In genomic region chr12:121783771-121784170, GRCh38 we compare ENCODE assay signal across 8 cellular contexts. TPM values are rescaled to one million over a fixed set of nuclear protein-coding genes. Genes with fewer than 3 reads are reported as not detected.
DNase-seq lines count a peak whose midpoint lies in the region; ATAC-seq, FAIRE-seq and TF ChIP-seq lines count a peak whose summit lies in the region.
"Had no signal": no experiment of that assay in that cellular context is flagged by ENCODE, and none has a peak within 500 bp of the region (broad histone marks: within the 10 kb centered on the region; RNA-seq: fewer than 3 reads in every experiment).

No MANE protein-coding gene starts in this region.

- H3K4me1 Mint-ChIP-seq in Calu3 (ENCODE audit: low read depth, unreplicated experiment): peaks cover 51% of the 10 kb centered on the region
- peaks cover 35 to 82% (median 68%) of the 10 kb centered on the region in 4 donors for H3K4me1 Mint-ChIP-seq in naive thymus-derived CD8-positive, alpha-beta T cell

- no peak for ATAC-seq in GM12878
- ATAC-seq in naive thymus-derived CD8-positive, alpha-beta T cell: no peak
- no peak for ATAC-seq in HG03565 (IDR thresholded peaks at IDR 0.05; ENCODE audit: unreplicated experiment)
- no peak for ATAC-seq in GM21528 (IDR thresholded peaks at IDR 0.05; ENCODE audit: low FRiP score, unreplicated experiment)

- CTCF ChIA-PET in Calu3 (lab: Charles Lee): interaction anchor here (0.7 to 1.7 kb wide), 4 partner anchors 10 to 383 kb away, joined by 3 to 14 read pairs (median 4); partner anchors contain the start of genes RHOF and RNF34
- CTCF ChIA-PET in GM12878 (lab: Yijun Ruan, JAX): interaction anchor here (2.6 to 16.2 kb wide), 3 partner anchors 5 to 28 kb away, joined by 8 to 492 read pairs (median 492); partner anchors contain the start of gene RHOF

- no peak for TF ChIP-seq RAD21 in GM12878 (IDR thresholded peaks at IDR 0.05; ENCODE audit: insufficient read depth, low read depth, low read length)

- no peaks in the 10 kb centered on the region for H3K9me3 ChIP-seq in GM12878 (replicated peaks; ENCODE audit: control insufficient read depth, insufficient read depth, low read length)

- no peak overlapping the region for H3K4me2 ChIP-seq in GM12878 (ENCODE audit: control insufficient read depth, insufficient read depth)

- POLR2A ChIA-PET in GM12878 (lab: Charles Lee): interaction anchor here (5.0 to 6.5 kb wide), 2 partner anchors 8 to 19 kb away, joined by 33 to 114 read pairs; partner anchors contain the start of genes RHOF and SETD1B
- POLR2A ChIA-PET in naive thymus-derived CD8-positive, alpha-beta T cell (lab: Charles Lee): interaction anchor here (0.6 to 33.2 kb wide), 7 partner anchors 9 to 972 kb away, joined by 3 to 2517 read pairs (median 3); partner anchors contain the start of genes RHOF, SETD1B and TMEM120B

- H3K9me3 Mint-ChIP-seq in Calu3 (ENCODE audit: low read depth, unreplicated experiment): no peaks in the 10 kb centered on the region
- H3K9me3 Mint-ChIP-seq in naive thymus-derived CD8-positive, alpha-beta T cell: no peaks in the 10 kb centered on the region

- H4K20me1 ChIP-seq in GM12878 (ENCODE audit: control insufficient read depth, insufficient read depth): no peaks in the 10 kb centered on the region

- no peak for TF ChIP-seq POLR2A in GM12878 (IDR thresholded peaks at IDR 0.05; ENCODE audit: low read depth, low read length)

- H3K27ac ChIP-seq in GM12878 (ENCODE audit: control insufficient read depth, insufficient read depth): peak overlapping the region; percentile 98

- FAIRE-seq in GM12878 (lab: Jason Lieb, UNC): no peak

- peaks cover 75% of the 10 kb centered on the region for H3K4me1 ChIP-seq in GM12878 (ENCODE audit: control insufficient read depth, insufficient read depth, low read length)

- H3K27ac Mint-ChIP-seq in Calu3 (ENCODE audit: unreplicated experiment): peak overlapping the region; percentile 74
- H3K27ac Mint-ChIP-seq in naive thymus-derived CD8-positive, alpha-beta T cell: peak overlapping the region; percentile 93 to 100 (median 96)

- no TSS peak for BruUV-seq in Calu3 (replicated peaks; lab: Mats Ljungman, UMichigan)
- BruUV-seq in GM12878 (replicated peaks; lab: Mats Ljungman, UMichigan): no TSS peak

- no peak for TF ChIP-seq CTCF in Calu3 (IDR thresholded peaks at IDR 0.05; ENCODE audit: unreplicated experiment)
- TF ChIP-seq CTCF in GM12878 (IDR thresholded peaks at IDR 0.05 in 2 of 3, conservative IDR thresholded peaks at IDR 0.05 in 1 of 3; ENCODE audit: control insufficient read depth in 2 of 3, extremely low read depth in 1 of 3, insufficient read depth in 1 of 3, low read depth in 3 of 3, low read length in 3 of 3): no peak

- intact Hi-C loops in Calu3 (cut with micrococcal nuclease; ENCODE audit: unreplicated experiment) (no loop called here), GM12878 (cut with micrococcal nuclease; ENCODE audit: unreplicated experiment) (no loop called here)

- SMC1A ChIA-PET in GM12878 (lab: Charles Lee; ENCODE audit: uncharacterized antibody, unreplicated experiment): interaction anchor here (0.6 to 2.2 kb wide), 4 partner anchors 10 to 635 kb away, joined by 3 to 13 read pairs (median 4); partner anchors contain the start of genes RHOF and TMEM120B

- peaks cover 64% of the 10 kb centered on the region for H3K79me2 ChIP-seq in GM12878 (ENCODE audit: control insufficient read depth, insufficient read depth, low read length)

- RAD21 ChIA-PET in GM12878 (lab: Charles Lee; ENCODE audit: unreplicated experiment): interaction anchor here (2.4 to 11.5 kb wide), 2 partner anchors 8 to 18 kb away, joined by 11 to 230 read pairs; partner anchors contain the start of gene RHOF

- H2AFZ ChIP-seq in GM12878 (ENCODE audit: control insufficient read depth, low read depth, low read length): no peak overlapping the region

- DNase-seq in Calu3: no peak
- DNase-seq in NCI-H226: peak; percentile 57
- DNase-seq in GM12878 (ENCODE audit: low read depth, low spot score): no peak
- no peak for DNase-seq in naive thymus-derived CD8-positive, alpha-beta T cell
- DNase-seq in effector CD8-positive, alpha-beta T cell (lab: John Stamatoyannopoulos, UW): no peak
- DNase-seq: NCI-H510A had no signal

- no peak overlapping the region for H3K9ac ChIP-seq in GM12878 (ENCODE audit: control insufficient read depth, insufficient read depth, low read length)

- TF ChIP-seq EP300 in GM12878 (IDR thresholded peaks at IDR 0.05; ENCODE audit: borderline replicate concordance in 1 of 2, control insufficient read depth in 1 of 2, low read depth in 2 of 2, low read length in 2 of 2): no peak

- no peaks in the 10 kb centered on the region for H3K27me3 ChIP-seq in GM12878 (replicated peaks in 1 of 2; ENCODE audit: control insufficient read depth in 2 of 2, insufficient read depth in 2 of 2, low read length in 1 of 2)

- H3K36me3 Mint-ChIP-seq in Calu3 (ENCODE audit: insufficient read depth, unreplicated experiment): peaks cover 84% of the 10 kb centered on the region
- H3K36me3 Mint-ChIP-seq in naive thymus-derived CD8-positive, alpha-beta T cell: peaks cover 0 to 52% (median 6%) of the 10 kb centered on the region in 3 donors

- in situ Hi-C loops in GM12878 (cut with MboI): no loop called here

- WGBS in GM12878 (ENCODE audit: insufficient coverage, insufficient replicate concordance, low lambda C conversion rate, missing lambda C conversion rate): 53% methylated on average over 6 of the region's 6 CpGs

- no peak overlapping the region for H3K4me3 ChIP-seq in GM12878

- H3K4me3 Mint-ChIP-seq in Calu3 (ENCODE audit: low read depth, unreplicated experiment): peak overlapping the region; percentile 30
- H3K4me3 Mint-ChIP-seq in naive thymus-derived CD8-positive, alpha-beta T cell: peak overlapping the region; percentile 63 to 88 (median 82)

- peaks cover 20 to 24% of the 10 kb centered on the region in 2 experiments for H3K36me3 ChIP-seq in GM12878 (ENCODE audit: control insufficient read depth in 2 of 2, insufficient read depth in 2 of 2, low read length in 1 of 2)

- no peaks in the 10 kb centered on the region for H3K27me3 Mint-ChIP-seq in Calu3 (ENCODE audit: unreplicated experiment)
- no peaks in the 10 kb centered on the region for H3K27me3 Mint-ChIP-seq in naive thymus-derived CD8-positive, alpha-beta T cell

TF ChIP-seq in GM12878, 131 proteins besides CTCF, POLR2A, EP300 and RAD21 (continues in another document):
- TF ChIP-seq HDAC2 (IDR thresholded peaks at IDR 0.05) (no peak), STAT3 (IDR thresholded peaks at IDR 0.05; ENCODE audit: low read depth, low read length) (no peak)

RNA-seq across cellular contexts. Expression of gene RHOF, which starts 9.7 kb away (rescaled TPM):
- total RNA-seq in Calu3 (2022) (73.9 and 121 TPM in 2 replicates), GM12878 (2014; rRNA removed) (58.0 and 58.8 TPM in 2 replicates), GM12878 (2014; rRNA removed; fragmentation: Illumina TruSeq; extraction: Trizol) (32.8 and 32.9 TPM in 2 replicates), GM12878 (2021) (72.8 and 78.7 TPM in 2 replicates)
- 111 and 129 TPM in 2 replicates for total RNA-seq in GM12878 (2013; cell fraction: nucleolus; rRNA removed)
- 11.6 TPM for polyA plus RNA-seq in GM12878 (2011; ENCODE audit: low read depth)
- polyA plus RNA-seq in GM12878 (2011; rRNA removed) (25.4 and 40.8 TPM in 2 replicates), GM12878 (2014; fragmentation: Illumina TruSeq; extraction: Trizol) (28.5 and 36.5 TPM in 2 replicates), GM12878 (2014; fragmentation: Nextera tagmentation; extraction: Ambion mirVana) (1 to 10 TPM; 6.1 to 6.4 TPM), GM12878 (2014; rRNA removed) (66.1 and 75.8 TPM in 2 replicates), GM12878 (2016; fragmentation: Nextera tagmentation; extraction: Ambion mirVana) (10 to 100 TPM; 38.9 to 40.5 TPM)
- polyA plus RNA-seq in GM12878 (2011; cell fraction: cytosol; rRNA removed): 71.0 and 80.5 TPM in 2 replicates
- 76.9 and 97.7 TPM in 2 replicates for polyA plus RNA-seq in GM12878 (2011; cell fraction: nucleus; rRNA removed)
- polyA plus RNA-seq in GM12878 (2012): 38.5 and 51.6 TPM in 2 replicates
- polyA minus RNA-seq in GM12878 (2011; rRNA and poly(A)+ RNA removed): 45.1 and 66.7 TPM in 2 replicates
- 58.2 and 58.8 TPM in 2 replicates for polyA minus RNA-seq in GM12878 (2011; cell fraction: cytosol; rRNA and poly(A)+ RNA removed)
- 35.3 and 53.2 TPM in 2 replicates for polyA minus RNA-seq in GM12878 (2011; cell fraction: nucleus; rRNA and poly(A)+ RNA removed)
- total RNA-seq in naive thymus-derived CD8-positive, alpha-beta T cell: 100 to 1,000 TPM; 176 to 178 TPM
- polyA plus RNA-seq in naive thymus-derived CD8-positive, alpha-beta T cell: 100 to 1,000 TPM in 1 of 3 donors, 10 to 100 TPM in 2; 79.9 to 101 (median 80.1) TPM

RNA-seq across cellular contexts. Expression of gene SETD1B, which starts 20.0 kb away (rescaled TPM):
- total RNA-seq in Calu3 (2022): 32.2 and 33.1 TPM in 2 replicates
- 8.1 and 10.1 TPM in 2 replicates for total RNA-seq in GM12878 (2013; cell fraction: nucleolus; rRNA removed)
- 1.8 and 2.1 TPM in 2 replicates for total RNA-seq in GM12878 (2014; rRNA removed)
- total RNA-seq in GM12878 (2014; rRNA removed; fragmentation: Illumina TruSeq; extraction: Trizol): 1.3 TPM in 2 replicates
- total RNA-seq in GM12878 (2021): 15.5 and 17.3 TPM in 2 replicates
- polyA plus RNA-seq in GM12878 (2011; ENCODE audit: low read depth): 2.0 TPM
- 0.27 and 0.50 TPM in 2 replicates for polyA plus RNA-seq in GM12878 (2011; rRNA removed)
- 0.67 and 0.76 TPM in 2 replicates for polyA plus RNA-seq in GM12878 (2011; cell fraction: cytosol; rRNA removed)
- polyA plus RNA-seq in GM12878 (2011; cell fraction: nucleus; rRNA removed): 3.1 and 6.2 TPM in 2 replicates
- polyA plus RNA-seq in GM12878 (2012): 4.3 and 5.9 TPM in 2 replicates
- 1.7 and 3.6 TPM in 2 replicates for polyA plus RNA-seq in GM12878 (2014; fragmentation: Illumina TruSeq; extraction: Trizol)
- 1 to 10 TPM in 1 of 2 experiments, under 1 TPM in 1; 0.53 to 1.7 TPM for polyA plus RNA-seq in GM12878 (2014; fragmentation: Nextera tagmentation; extraction: Ambion mirVana)
- 4.9 and 7.5 TPM in 2 replicates for polyA plus RNA-seq in GM12878 (2014; rRNA removed)
- polyA plus RNA-seq in GM12878 (2016; fragmentation: Nextera tagmentation; extraction: Ambion mirVana): 1 to 10 TPM; 1.2 to 1.5 TPM
- 1.3 and 1.4 TPM in 2 replicates for polyA minus RNA-seq in GM12878 (2011; rRNA and poly(A)+ RNA removed)
- polyA minus RNA-seq in GM12878 (2011; cell fraction: cytosol; rRNA and poly(A)+ RNA removed): 2.3 and 3.3 TPM in 2 replicates
- polyA minus RNA-seq in GM12878 (2011; cell fraction: nucleus; rRNA and poly(A)+ RNA removed): 1.6 and 3.5 TPM in 2 replicates
- total RNA-seq in naive thymus-derived CD8-positive, alpha-beta T cell: 10 to 100 TPM; 92.8 to 93.8 TPM
- polyA plus RNA-seq in naive thymus-derived CD8-positive, alpha-beta T cell: 1 to 10 TPM in 2 of 3 donors, under 1 TPM in 1; 0.98 to 3.7 (median 2.8) TPM
